21 cellular contexts compared by ENCODE assay signal in genomic region chr4:125520258-125520990, GRCh38.
DNase-seq lines count a peak whose midpoint lies in the region; FAIRE-seq and TF ChIP-seq lines count a peak whose summit lies in the region.
"Had no signal": no experiment of that assay in that cellular context is flagged by ENCODE, and none has a peak within 500 bp of the region (broad histone marks: within the 10 kb centered on the region; RNA-seq: fewer than 3 reads in every experiment).

No MANE protein-coding gene starts in this region.

- H3K9ac ChIP-seq in endothelial cell of umbilical vein (replicated peaks; ENCODE audit: extremely low read depth, insufficient read depth, low read length) = no peak overlapping the region

- dilution Hi-C loops in endothelial cell of umbilical vein (cut with MboI; ENCODE audit: extremely low pct_ligation_motif_present, low sequenced_read_pairs) = no loop called here

- CTCF ChIA-PET in Calu3 (lab: Charles Lee) = interaction anchor here (0.9 kb wide), 1 partner anchor 206 kb away, joined by 3 read pairs; the partner anchor contains the start of gene FAT4
- CTCF ChIA-PET in endothelial cell of umbilical vein (lab: Charles Lee) = interaction anchor here (0.7 to 1.6 kb wide), 5 partner anchors 11 to 231 kb away, joined by 3 to 4 read pairs (median 3); no protein-coding TSS in a partner anchor

- H3K4me3 ChIP-seq in endothelial cell of umbilical vein (replicated peaks in 1 of 3; ENCODE audit: insufficient read depth in 1 of 3, low read depth in 1 of 3, low read length in 3 of 3) = no peak overlapping the region
- no peak overlapping the region for H3K4me3 ChIP-seq in tibial artery
- H3K4me3 ChIP-seq in MG63 = no peak overlapping the region
- H3K4me3 ChIP-seq: psoas muscle, uterus had no signal

- BruUV-seq in Calu3 (replicated peaks; lab: Mats Ljungman, UMichigan) (no TSS peak), endothelial cell of umbilical vein (replicated peaks; lab: Mats Ljungman, UMichigan) (no TSS peak)

- H3K36me3 ChIP-seq in endothelial cell of umbilical vein (ENCODE audit: control insufficient read depth in 2 of 2, extremely low read depth in 1 of 2, insufficient read depth in 2 of 2, low read length in 2 of 2) (no peaks in the 10 kb centered on the region), tibial artery (no peaks in the 10 kb centered on the region), MG63 (no peaks in the 10 kb centered on the region)
- H3K36me3 ChIP-seq: uterus had no signal

- peak overlapping the region; percentile 75 for H3K4me2 ChIP-seq in endothelial cell of umbilical vein (ENCODE audit: insufficient read depth, low read length)

- no peaks in the 10 kb centered on the region for H3K9me3 Mint-ChIP-seq in Calu3 (ENCODE audit: low read depth, unreplicated experiment)
- H3K9me3 Mint-ChIP-seq: natural killer cell had no signal

- FAIRE-seq in RCC 7860 (lab: Jason Lieb, UNC) (peak; percentile 34), endothelial cell of umbilical vein (lab: Jason Lieb, UNC) (peak; percentile 82)
- FAIRE-seq: G401.6, GM12891 had no signal

- peak; percentile 73 for TF ChIP-seq POLR2A in endothelial cell of umbilical vein (IDR thresholded peaks at IDR 0.05; ENCODE audit: low read depth, low read length)

- H3K27ac Mint-ChIP-seq in Calu3 (ENCODE audit: unreplicated experiment) = peak overlapping the region; percentile 96
- H3K27ac Mint-ChIP-seq: natural killer cell had no signal

- intact Hi-C loops in Calu3 (cut with micrococcal nuclease; ENCODE audit: unreplicated experiment) = no loop called here
- intact Hi-C loops in endothelial cell of umbilical vein (cut with micrococcal nuclease) = loop anchor here (1.0 to 2.0 kb wide), 6 partner anchors 64 to 219 kb away; no protein-coding TSS in a partner anchor
- intact Hi-C loops in tibial artery (cut with DNase I; ENCODE audit: low total_unique reads) = no loop called here

- peak overlapping the region; percentile 34 for H3K27ac ChIP-seq in endothelial cell of umbilical vein (ENCODE audit: insufficient read depth, low read depth, low read length)
- no peak overlapping the region for H3K27ac ChIP-seq in tibial artery
- H3K27ac ChIP-seq: psoas muscle, uterus had no signal

- no peaks in the 10 kb centered on the region for H3K36me3 Mint-ChIP-seq in Calu3 (ENCODE audit: insufficient read depth, unreplicated experiment)
- H3K36me3 Mint-ChIP-seq: brain, natural killer cell had no signal

- no peaks in the 10 kb centered on the region for H3K9me3 ChIP-seq in endothelial cell of umbilical vein (replicated peaks; ENCODE audit: control insufficient read depth, insufficient read depth, low read length)
- peaks cover 0 to under 1% (median 0%) of the 10 kb centered on the region in 3 donors for H3K9me3 ChIP-seq in tibial artery
- no peaks in the 10 kb centered on the region; the same call in 1 of the 2 replicates for H3K9me3 ChIP-seq in MG63
- H3K9me3 ChIP-seq: psoas muscle, uterus had no signal

- H3K9me1 ChIP-seq in endothelial cell of umbilical vein (replicated peaks; ENCODE audit: control insufficient read depth, extremely low read depth, insufficient read depth, low read length) = no peaks in the 10 kb centered on the region

- no peaks in the 10 kb centered on the region for H4K20me1 ChIP-seq in endothelial cell of umbilical vein (replicated peaks; ENCODE audit: control insufficient read depth, extremely low read depth, insufficient read depth, low read length)

- TF ChIP-seq CTCF in Calu3 (IDR thresholded peaks at IDR 0.05; ENCODE audit: unreplicated experiment) (no peak), endothelial cell of umbilical vein (IDR thresholded peaks at IDR 0.05; ENCODE audit: extremely low read depth in 1 of 2, insufficient read depth in 1 of 2, low read depth in 1 of 2, low read length in 2 of 2) (no peak), tibial artery (IDR thresholded peaks at IDR 0.05) (no peak)

- H3K4me1 Mint-ChIP-seq in Calu3 (ENCODE audit: low read depth, unreplicated experiment) = peaks cover 37% of the 10 kb centered on the region
- H3K4me1 Mint-ChIP-seq: stimulated activated naive CD8-positive, alpha-beta T cell treated with anti-CD3 and anti-CD28 coated beads, Interleukin-15, amount 100 ng/mL, for 72 hours had no signal

- DNase-seq in Calu3 (peak; percentile 1), RCC 7860 (ENCODE audit: low spot score) (peak; percentile 7), endothelial cell of umbilical vein (ENCODE audit: low read depth, low spot score) (peak; percentile 91), myocyte (ENCODE audit: low read depth) (peak; percentile 14), tibial artery (no peak), MG63 (no peak), anterior cingulate cortex (lab: John Stamatoyannopoulos, UW) (no peak), NCI-H526 (lab: John Stamatoyannopoulos, UW) (no peak)
- DNase-seq: activated CD4-positive, CD25-positive, alpha-beta regulatory T cell treated with anti-CD3 and anti-CD28 coated beads, Interleukin-2, amount 50 U/mL, for 72 hours; activated gamma-delta T cell treated with Interleukin-2 at 50 U/mL for 16 hours; COR-L47; effector CD8-positive, alpha-beta T cell; natural killer cell; NCI-H146; psoas muscle; SIG-M5; stimulated activated naive CD8-positive, alpha-beta T cell treated with anti-CD3 and anti-CD28 coated beads, Interleukin-15, amount 100 ng/mL, for 72 hours; uterus had no signal

- peaks cover 25% of the 10 kb centered on the region for H3K4me1 ChIP-seq in endothelial cell of umbilical vein (ENCODE audit: control insufficient read depth, extremely low read depth, insufficient read depth, low read length)
- H3K4me1 ChIP-seq in tibial artery = no peaks in the 10 kb centered on the region
- H3K4me1 ChIP-seq: psoas muscle, uterus had no signal

- H2AFZ ChIP-seq in endothelial cell of umbilical vein (ENCODE audit: low read depth, low read length) = no peak overlapping the region

- POLR2A ChIA-PET in endothelial cell of umbilical vein (lab: Charles Lee) = interaction anchor here (1.6 kb wide), 1 partner anchor 197 kb away, joined by 3 read pairs; no protein-coding TSS in a partner anchor

- H3K27me3 ChIP-seq in endothelial cell of umbilical vein (ENCODE audit: control insufficient read depth in 2 of 2, insufficient read depth in 2 of 2, low read length in 2 of 2) (no peaks in the 10 kb centered on the region), tibial artery (no peaks in the 10 kb centered on the region), MG63 (no peaks in the 10 kb centered on the region)
- H3K27me3 ChIP-seq: uterus had no signal

- peak overlapping the region; percentile 51 for H3K4me3 Mint-ChIP-seq in Calu3 (ENCODE audit: low read depth, unreplicated experiment)
- H3K4me3 Mint-ChIP-seq: natural killer cell; stimulated activated naive CD8-positive, alpha-beta T cell treated with anti-CD3 and anti-CD28 coated beads, Interleukin-15, amount 100 ng/mL, for 72 hours had no signal

- H3K79me2 ChIP-seq in endothelial cell of umbilical vein (ENCODE audit: control insufficient read depth, insufficient read depth, low read length) = no peaks in the 10 kb centered on the region

- H3K27me3 Mint-ChIP-seq in Calu3 (ENCODE audit: unreplicated experiment) = no peaks in the 10 kb centered on the region
- H3K27me3 Mint-ChIP-seq: brain; stimulated activated naive CD8-positive, alpha-beta T cell treated with anti-CD3 and anti-CD28 coated beads, Interleukin-15, amount 100 ng/mL, for 72 hours had no signal

TF ChIP-seq in endothelial cell of umbilical vein, 7 proteins besides CTCF, POLR2A, EP300 and RAD21:
- TF ChIP-seq POLR2AphosphoS5 (IDR thresholded peaks at IDR 0.05; ENCODE audit: insufficient read depth, low read depth, low read length) = peak; percentile 62
- TF ChIP-seq EZH2 (IDR thresholded peaks at IDR 0.05; ENCODE audit: borderline replicate concordance, low read depth, low read length, severe bottlenecking) = no peak
- TF ChIP-seq JUN (IDR thresholded peaks at IDR 0.05; ENCODE audit: borderline replicate concordance, insufficient read depth, insufficient read length, low read depth) = peak; percentile 82
- TF ChIP-seq MAX (IDR thresholded peaks at IDR 0.05; ENCODE audit: insufficient read depth, insufficient read length) = no peak
- peak; percentile 87 for TF ChIP-seq GATA2 (IDR thresholded peaks at IDR 0.05; ENCODE audit: insufficient read depth, insufficient read length, low read depth, low read length)
- TF ChIP-seq MYC (IDR thresholded peaks at IDR 0.05; ENCODE audit: low read depth, low read length) = no peak
- TF ChIP-seq FOS (IDR thresholded peaks at IDR 0.05; ENCODE audit: borderline replicate concordance, insufficient read depth, low read length) = peak; percentile 77

Comparison
In these comparisons a context has a peak if more than half of its experiments do, and no peak if none do; other contexts are left out.
1. DNase-seq: peak in Calu3 (single experiment), RCC 7860 (single experiment), endothelial cell of umbilical vein (single experiment) and myocyte (single experiment); none in tibial artery (0 of 2), MG63 (single experiment), anterior cingulate cortex (0 of 58) and NCI-H526 (0 of 2).